In the genomic region with DNA sequence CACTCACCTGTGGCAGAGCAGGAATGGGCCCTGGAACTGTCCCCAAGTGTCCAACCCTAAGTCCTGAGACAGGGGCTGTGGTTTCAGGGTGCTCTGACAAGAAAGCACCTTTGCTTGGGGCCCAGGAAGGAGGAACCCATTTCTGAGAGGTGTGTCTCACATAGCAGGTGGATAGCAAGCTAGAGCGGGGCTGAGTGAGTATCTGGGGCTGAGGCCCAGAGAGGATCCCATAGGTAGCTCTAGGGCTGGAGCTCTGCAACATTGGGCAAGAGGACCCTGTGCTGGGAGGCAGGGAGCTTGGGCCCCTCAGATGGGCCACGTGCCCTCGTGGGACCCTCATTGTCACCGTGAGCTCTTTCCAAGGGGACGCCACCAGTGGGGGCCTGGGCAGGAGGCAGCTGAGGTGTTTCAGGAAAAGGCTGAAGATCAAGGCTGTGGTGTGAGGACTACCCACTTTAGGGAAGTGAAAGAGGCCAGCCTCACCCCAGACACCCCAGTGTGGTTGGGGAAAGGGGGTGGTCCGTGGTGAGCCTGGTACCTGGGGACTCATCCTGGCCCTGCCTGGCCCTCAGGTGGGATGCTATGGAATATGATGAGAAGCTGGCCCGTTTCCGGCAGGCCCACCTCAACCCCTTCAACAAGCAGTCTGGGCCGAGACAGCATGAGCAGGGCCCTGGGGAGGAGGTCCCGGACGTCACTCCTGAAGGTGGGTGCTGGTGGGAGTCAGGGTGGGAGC, we compare ENCODE assay signal across 13 cellular contexts. TPM values are rescaled to one million over a fixed set of nuclear protein-coding genes. Genes with fewer than 3 reads are reported as not detected.
DNase-seq lines count a peak whose midpoint lies in the region; ATAC-seq and TF ChIP-seq lines count a peak whose summit lies in the region.
"Had no signal": no experiment of that assay in that cellular context is flagged by ENCODE, and none has a peak within 500 bp of the region (broad histone marks: within the 10 kb centered on the region; RNA-seq: fewer than 3 reads in every experiment).

No MANE protein-coding gene starts in this region.

- no peak overlapping the region for H2AFZ ChIP-seq in smooth muscle cell (ENCODE audit: low read depth)

- no peaks in the 10 kb centered on the region for H3K36me3 ChIP-seq in smooth muscle cell (ENCODE audit: low read depth)

- no peaks in the 10 kb centered on the region for H3K4me1 ChIP-seq in smooth muscle cell (ENCODE audit: low read depth)

- DNase-seq in epidermal melanocyte (ENCODE audit: insufficient read length, low spot score) (peak; percentile 12), HEK293T (ENCODE audit: extremely low spot score) (no peak), smooth muscle cell (lab: John Stamatoyannopoulos, UW; ENCODE audit: unreplicated experiment) (no peak), C1 segment of cervical spinal cord (lab: John Stamatoyannopoulos, UW) (no peak)
- DNase-seq: islet precursor cell, NCI-H82 had no signal

- POLR2A ChIA-PET in HEK293T (lab: Yijun Ruan, JAX) = interaction anchor here (1.0 to 1.1 kb wide), 2 partner anchors 16 to 18 kb away, joined by 3 to 6 read pairs; no protein-coding TSS in a partner anchor

- no peak overlapping the region for H3K27ac ChIP-seq in smooth muscle cell (ENCODE audit: low read depth)
- H3K27ac ChIP-seq: coronary artery had no signal

- peaks cover 34% of the 10 kb centered on the region for H3K79me2 ChIP-seq in smooth muscle cell (ENCODE audit: low read depth)

- TF ChIP-seq CTCF in smooth muscle cell (IDR thresholded peaks at IDR 0.05; ENCODE audit: borderline replicate concordance, insufficient read depth, poor library complexity, severe bottlenecking) = no peak

- H4K20me1 ChIP-seq in smooth muscle cell (ENCODE audit: low read depth) = peaks cover 60% of the 10 kb centered on the region

- no peak overlapping the region for H3K4me2 ChIP-seq in smooth muscle cell

- no peaks in the 10 kb centered on the region for H3K27me3 ChIP-seq in smooth muscle cell (ENCODE audit: low read depth)

- 98% methylated on average over 11 of the region's 11 CpGs for WGBS in smooth muscle cell (ENCODE audit: low lambda C conversion rate)

- peak; percentile 54 for ATAC-seq in GM18861 (IDR thresholded peaks at IDR 0.05; ENCODE audit: unreplicated experiment)
- ATAC-seq in GM21576 (IDR thresholded peaks at IDR 0.05; ENCODE audit: unreplicated experiment) = peak; percentile 71
- ATAC-seq in HG03442 (IDR thresholded peaks at IDR 0.05; ENCODE audit: unreplicated experiment) = peak; percentile 60
- ATAC-seq in HG03039 (IDR thresholded peaks at IDR 0.05; ENCODE audit: unreplicated experiment) = no peak

- no peaks in the 10 kb centered on the region for H3F3A ChIP-seq in smooth muscle cell (ENCODE audit: low read depth)

- CTCF ChIA-PET in HEK293T (lab: Yijun Ruan, JAX) = no interaction called here

- H3K4me3 ChIP-seq in smooth muscle cell = no peak overlapping the region
- H3K4me3 ChIP-seq: coronary artery, skin epidermis had no signal

- H3K9me3 ChIP-seq in smooth muscle cell (replicated peaks; ENCODE audit: low read depth) = no peaks in the 10 kb centered on the region

- no peak overlapping the region for H3K9ac ChIP-seq in smooth muscle cell (ENCODE audit: low read depth)

TF ChIP-seq in HEK293T, 16 proteins besides CTCF, POLR2A, EP300 and RAD21:
- no peak for TF ChIP-seq ZNF384 (IDR thresholded peaks at IDR 0.05)
- TF ChIP-seq, protein P1, sequence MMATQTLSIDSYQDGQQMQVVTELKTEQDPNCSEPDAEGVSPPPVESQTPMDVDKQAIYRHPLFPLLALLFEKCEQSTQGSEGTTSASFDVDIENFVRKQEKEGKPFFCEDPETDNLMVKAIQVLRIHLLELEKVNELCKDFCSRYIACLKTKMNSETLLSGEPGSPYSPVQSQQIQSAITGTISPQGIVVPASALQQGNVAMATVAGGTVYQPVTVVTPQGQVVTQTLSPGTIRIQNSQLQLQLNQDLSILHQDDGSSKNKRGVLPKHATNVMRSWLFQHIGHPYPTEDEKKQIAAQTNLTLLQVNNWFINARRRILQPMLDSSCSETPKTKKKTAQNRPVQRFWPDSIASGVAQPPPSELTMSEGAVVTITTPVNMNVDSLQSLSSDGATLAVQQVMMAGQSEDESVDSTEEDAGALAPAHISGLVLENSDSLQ (IDR thresholded peaks at IDR 0.05) = no peak
- TF ChIP-seq FOXA1 (IDR thresholded peaks at IDR 0.05) = no peak
- TF ChIP-seq NFRKB (IDR thresholded peaks at IDR 0.05) = no peak
- no peak for TF ChIP-seq CTBP1 (IDR thresholded peaks at IDR 0.05; ENCODE audit: borderline replicate concordance)
- TF ChIP-seq LEF1 (IDR thresholded peaks at IDR 0.05; ENCODE audit: borderline replicate concordance) = no peak
- no peak for TF ChIP-seq L3MBTL2 (conservative IDR thresholded peaks at IDR 0.05)
- TF ChIP-seq FOXM1 (IDR thresholded peaks at IDR 0.05; ENCODE audit: borderline replicate concordance) = no peak
- TF ChIP-seq SUZ12 (IDR thresholded peaks at IDR 0.05) = no peak
- TF ChIP-seq HDGF (IDR thresholded peaks at IDR 0.05; ENCODE audit: borderline replicate concordance) = no peak
- no peak for TF ChIP-seq SP1 (IDR thresholded peaks at IDR 0.05)
- no peak for TF ChIP-seq TARDBP (IDR thresholded peaks at IDR 0.05)
TF ChIP-seq in HEK293T: peak in this region for 0.

RNA-seq across cellular contexts. Expression of a gene that starts 5.3 kb away (rescaled TPM):
- total RNA-seq in smooth muscle cell = 63.6 and 85.3 TPM in 2 replicates
- polyA plus RNA-seq in smooth muscle cell = 93.7 and 97.0 TPM in 2 replicates

RNA-seq across cellular contexts. Expression of a gene that starts 30.7 kb away (rescaled TPM):
- 213 and 234 TPM in 2 replicates for total RNA-seq in smooth muscle cell
- polyA plus RNA-seq in smooth muscle cell = 198 and 303 TPM in 2 replicates
- polyA plus RNA-seq: CD14-positive monocyte had no signal

RNA-seq across cellular contexts. Expression of a gene that starts 35.2 kb away (rescaled TPM):
- total RNA-seq in smooth muscle cell = 12.4 and 14.5 TPM in 2 replicates
- polyA plus RNA-seq in smooth muscle cell = 16.7 and 16.8 TPM in 2 replicates
